Comparison of ENCODE assay signal across 8 cellular contexts in the genomic region with DNA sequence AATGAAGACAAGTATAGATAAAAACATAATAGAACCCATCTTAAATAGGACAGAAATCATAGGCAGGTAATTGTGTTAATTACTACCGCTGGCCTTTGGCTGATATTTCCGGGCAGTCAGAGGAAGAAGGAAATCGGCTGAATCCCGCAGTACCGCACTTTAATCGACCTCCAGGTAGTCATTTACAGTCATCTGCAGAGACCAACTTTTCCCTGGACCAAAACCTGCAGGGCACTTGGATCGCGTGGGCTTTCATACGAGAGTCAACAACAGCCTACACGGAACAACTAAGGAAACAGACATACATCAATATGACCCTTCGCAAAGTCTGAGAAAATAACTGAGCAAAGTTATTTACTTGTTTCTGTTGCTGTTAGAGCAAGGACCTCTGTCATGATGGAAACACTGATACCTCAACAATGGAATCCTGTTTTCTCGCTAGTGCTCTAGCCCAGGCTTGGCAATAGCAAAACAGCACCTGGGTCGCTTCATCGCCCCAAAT.
DNase-seq lines count a peak whose midpoint lies in the region; ATAC-seq and TF ChIP-seq lines count a peak whose summit lies in the region.

No MANE protein-coding gene starts in this region.

- H3K36me3 Mint-ChIP-seq in T-helper 1 cell treated with Interleukin-12 subunit alpha and Interleukin-12 subunit beta and Interleukin-4 antibody, amounts not matched to agents 30 μg/mL and 1 μg/mL, for 36 hours (ENCODE audit: low read depth), result peaks cover 18% of the 10 kb centered on the region

- H3K27me3 Mint-ChIP-seq in T-helper 1 cell treated with Interleukin-12 subunit alpha and Interleukin-12 subunit beta and Interleukin-4 antibody, amounts not matched to agents 30 μg/mL and 1 μg/mL, for 36 hours (ENCODE audit: low read depth), result no peaks in the 10 kb centered on the region

- no peaks in the 10 kb centered on the region for H3K27me3 ChIP-seq in OCI-LY3 (ENCODE audit: low read depth, low read length)
- H3K27me3 ChIP-seq in mucosa of rectum (ENCODE audit: control insufficient read depth in 2 of 2, insufficient read depth in 2 of 2, low read length in 2 of 2), result no peaks in the 10 kb centered on the region

- DNase-seq in T-helper 1 cell (no peak), NCI-H128 (lab: John Stamatoyannopoulos, UW; ENCODE audit: unreplicated experiment) (no peak)

- peak overlapping the region; percentile 94 for H3K27ac Mint-ChIP-seq in T-helper 1 cell treated with Interleukin-12 subunit alpha and Interleukin-12 subunit beta and Interleukin-4 antibody, amounts not matched to agents 30 μg/mL and 1 μg/mL, for 36 hours

- peaks cover 38% of the 10 kb centered on the region for H3K79me2 ChIP-seq in OCI-LY3 (ENCODE audit: low read length)

- H3K4me3 ChIP-seq in OCI-LY3 (ENCODE audit: low read length) (peak overlapping the region; percentile 99), mucosa of rectum (ENCODE audit: low read length in 2 of 2) (peak overlapping the region; percentile 96 to 98)

- peaks cover 36% of the 10 kb centered on the region for H3K4me1 Mint-ChIP-seq in T-helper 1 cell treated with Interleukin-12 subunit alpha and Interleukin-12 subunit beta and Interleukin-4 antibody, amounts not matched to agents 30 μg/mL and 1 μg/mL, for 36 hours (ENCODE audit: low read depth)

- H3K4me3 Mint-ChIP-seq in T-helper 1 cell treated with Interleukin-12 subunit alpha and Interleukin-12 subunit beta and Interleukin-4 antibody, amounts not matched to agents 30 μg/mL and 1 μg/mL, for 36 hours, result peak overlapping the region; percentile 95

- no peak for ATAC-seq in HG03045 (IDR thresholded peaks at IDR 0.05; ENCODE audit: unreplicated experiment)
- ATAC-seq in HG03159 (IDR thresholded peaks at IDR 0.05; ENCODE audit: unreplicated experiment), result no peak

- H3K9me3 Mint-ChIP-seq in T-helper 1 cell treated with Interleukin-12 subunit alpha and Interleukin-12 subunit beta and Interleukin-4 antibody, amounts not matched to agents 30 μg/mL and 1 μg/mL, for 36 hours, result no peaks in the 10 kb centered on the region

- H2AFZ ChIP-seq in OCI-LY3 (ENCODE audit: low read depth, low read length), result peak overlapping the region; percentile 84

- H3K36me3 ChIP-seq in OCI-LY3 (replicated peaks; ENCODE audit: low read depth, low read length) (peaks cover 14% of the 10 kb centered on the region), mucosa of rectum (ENCODE audit: control insufficient read depth in 2 of 2, insufficient read depth in 2 of 2, low read length in 2 of 2) (peaks cover 10% of the 10 kb centered on the region in 2 donors)

- peak overlapping the region; percentile 87 for H3K4me2 ChIP-seq in OCI-LY3 (ENCODE audit: low read length)

- TF ChIP-seq CTCF in OCI-LY3 (IDR thresholded peaks at IDR 0.05; ENCODE audit: low read depth, low read length), result no peak

- H3K9ac ChIP-seq in OCI-LY3 (ENCODE audit: low read length), result peak overlapping the region; percentile 84
- H3K9ac ChIP-seq in mucosa of rectum (ENCODE audit: low read depth in 1 of 2, low read length in 2 of 2), result peak overlapping the region; percentile 93 to 97

- H3K27ac ChIP-seq in OCI-LY3 (ENCODE audit: low read length) (peak overlapping the region; percentile 45), cingulate gyrus (ENCODE audit: low read depth, low read length) (peak overlapping the region; percentile 98), mucosa of rectum (ENCODE audit: low read depth in 2 of 2, low read length in 2 of 2) (peak overlapping the region; percentile 88 to 96)

- H3K9me3 ChIP-seq in OCI-LY3 (ENCODE audit: insufficient read depth, low read length) (no peaks in the 10 kb centered on the region), mucosa of rectum (ENCODE audit: control insufficient read depth in 2 of 2, low read length in 2 of 2) (no peaks in the 10 kb centered on the region)

- H4K20me1 ChIP-seq in OCI-LY3 (ENCODE audit: insufficient read depth, low read length), result no peaks in the 10 kb centered on the region

- H3K4me1 ChIP-seq in OCI-LY3 (ENCODE audit: low read length), result peaks cover 7% of the 10 kb centered on the region
- H3K4me1 ChIP-seq in mucosa of rectum (ENCODE audit: control insufficient read depth in 2 of 2, insufficient read depth in 2 of 2, low read length in 2 of 2), result peaks cover 8% of the 10 kb centered on the region in 2 donors

Comparison
In these comparisons a context has a peak if more than half of its experiments do, and no peak if none do; other contexts are left out.
1. H3K27ac ChIP-seq: peak in every context shown above with its lines; median percentile 98 in cingulate gyrus; 92 in mucosa of rectum; 45 in OCI-LY3.